In genomic region chr5:83306572-83307241, GRCh38 we compare ENCODE assay signal across 8 cellular contexts.
A peak's percentile ranks its signal among the peaks of the same experiment; 100 is the strongest.
DNase-seq lines count a peak whose midpoint lies in the region; ATAC-seq and TF ChIP-seq lines count a peak whose summit lies in the region.

No MANE protein-coding gene starts in this region.

- peak overlapping the region; percentile 53 for H2AFZ ChIP-seq in fibroblast of lung (ENCODE audit: low read length)

- H3K27ac ChIP-seq in fibroblast of lung (ENCODE audit: insufficient read depth, low read length): peak overlapping the region; percentile 0

- no peaks in the 10 kb centered on the region for H3K27me3 ChIP-seq in fibroblast of lung (ENCODE audit: control insufficient read depth, insufficient read depth, low read length)

- H3K36me3 ChIP-seq in fibroblast of lung (ENCODE audit: control insufficient read depth, insufficient read depth, low read length): no peaks in the 10 kb centered on the region

- no peaks in the 10 kb centered on the region for H3K9me3 ChIP-seq in fibroblast of lung (ENCODE audit: control insufficient read depth, insufficient read depth, low read depth, low read length)

- no peaks in the 10 kb centered on the region for H3K79me2 ChIP-seq in fibroblast of lung (ENCODE audit: control insufficient read depth, insufficient read depth, low read length)

- H3K4me2 ChIP-seq in fibroblast of lung (ENCODE audit: extremely low read depth, insufficient read depth, low read length): peak overlapping the region; percentile 59

- intact Hi-C loops in posterior vena cava (cut with DNase I): no loop called here

- peak; percentile 99 for ATAC-seq in GM18907 (IDR thresholded peaks at IDR 0.05; ENCODE audit: unreplicated experiment)
- peak; percentile 88 for ATAC-seq in HG02970 (IDR thresholded peaks at IDR 0.05; ENCODE audit: low FRiP score, unreplicated experiment)

- H4K20me1 ChIP-seq in fibroblast of lung (ENCODE audit: control insufficient read depth, extremely low read depth, insufficient read depth, low read length): no peaks in the 10 kb centered on the region

- DNase-seq in AG09319 (ENCODE audit: extremely low read depth, low read depth) (peak; percentile 82), RKO (ENCODE audit: low spot score) (peak; percentile 55), fibroblast of lung (ENCODE audit: low read depth in 2 of 2) (peak; percentile 91 to 96), posterior vena cava (ENCODE audit: low spot score) (peak; percentile 81), NCI-H146 treated with DMSO at 0.1 percent for 48 hours (lab: John Stamatoyannopoulos, UW; ENCODE audit: unreplicated experiment) (no peak), NCI-H1048 (lab: John Stamatoyannopoulos, UW) (no peak)

- TF ChIP-seq CTCF in AG09319 (IDR thresholded peaks at IDR 0.05; ENCODE audit: low read depth, low read length): no peak
- no peak for TF ChIP-seq CTCF in fibroblast of lung (conservative IDR thresholded peaks at IDR 0.05 in 1 of 2, IDR thresholded peaks at IDR 0.05 in 1 of 2; ENCODE audit: low read depth in 1 of 2, low read length in 2 of 2)

- H3K9ac ChIP-seq in fibroblast of lung (ENCODE audit: insufficient read depth, low read length): no peak overlapping the region

- peaks cover 3% of the 10 kb centered on the region for H3K4me1 ChIP-seq in fibroblast of lung (ENCODE audit: control insufficient read depth, extremely low read depth, insufficient read depth, low read length)

- no peak overlapping the region for H3K4me3 ChIP-seq in fibroblast of lung (replicated peaks in 1 of 4; ENCODE audit: control extremely low read depth in 1 of 4, insufficient read depth in 1 of 4, low read depth in 3 of 4, low read length in 4 of 4)

Comparison
In these comparisons a context has a peak if more than half of its experiments do, and no peak if none do; other contexts are left out.
1. DNase-seq: peak in AG09319 (single experiment), RKO (single experiment), fibroblast of lung (2 of 2) and posterior vena cava (single experiment); none in NCI-H146 treated with DMSO at 0.1 percent for 48 hours (single experiment) and NCI-H1048 (single experiment).